ENCODE assay signal across 8 cellular contexts in genomic region chr14:64387738-64388532, GRCh38. TPM values are rescaled to one million over a fixed set of nuclear protein-coding genes. Genes with fewer than 3 reads are reported as not detected.
DNase-seq lines count a peak whose midpoint lies in the region; ATAC-seq and TF ChIP-seq lines count a peak whose summit lies in the region.

Gene MTHFD1, plus strand, starts transcription at chr14:64388353. Its CDS starts 75 bp downstream, at chr14:64388428.

- CTCF ChIA-PET in IMR-90 (lab: Yijun Ruan, JAX) = no interaction called here

- 0 out of 2 replicates have a peak within 1 kb of the TSS, but pooled peaks have one; percentile 1 for H2BK120ac ChIP-seq in IMR-90 (ENCODE audit: low read depth, low read length)

- H3K56ac ChIP-seq in IMR-90 (ENCODE audit: extremely low read depth, insufficient read depth, low read length) = peak within 1 kb of the TSS; percentile 75

- no peaks in the 10 kb centered on the region; the same call in 1 of the 2 replicates for H3K9me1 ChIP-seq in IMR-90 (ENCODE audit: insufficient read depth, low read length)

- H3K9ac ChIP-seq in IMR-90 (ENCODE audit: low read depth, low read length) = peak within 1 kb of the TSS; percentile 77

- intact Hi-C loops in IMR-90 (cut with micrococcal nuclease) = no loop called here

- H3K14ac ChIP-seq in IMR-90 (replicated peaks; ENCODE audit: low read depth, low read length) = peak within 1 kb of the TSS; percentile 90

- no peaks in the 10 kb centered on the region for H3K9me3 ChIP-seq in IMR-90 (ENCODE audit: control insufficient read depth, insufficient read depth, low read length)

- H2AFZ ChIP-seq in IMR-90 (replicated peaks; ENCODE audit: low read length, poor library complexity) = peak within 1 kb of the TSS; percentile 95

- no peaks in the 10 kb centered on the region for H3K27me3 ChIP-seq in IMR-90 (ENCODE audit: control insufficient read depth, insufficient read depth, low read length)

- POLR2A ChIA-PET in IMR-90 (lab: Charles Lee; ENCODE audit: unreplicated experiment) = interaction anchor here (0.6 to 1.0 kb wide), 2 partner anchors 26 to 33 kb away, joined by 3 to 4 read pairs; no protein-coding TSS in a partner anchor

- peak within 1 kb of the TSS; percentile 64 for H2BK5ac ChIP-seq in IMR-90 (ENCODE audit: low read depth, low read length, poor library complexity, severe bottlenecking)

- H4K20me1 ChIP-seq in IMR-90 (ENCODE audit: insufficient read depth, low read length) = no peaks in the 10 kb centered on the region

- no TSS peak for BruUV-seq in IMR-90 (replicated peaks; lab: Mats Ljungman, UMichigan)

- peak within 1 kb of the TSS; percentile 34; the same call in 1 of the 2 replicates for H3K18ac ChIP-seq in IMR-90 (ENCODE audit: low read depth, low read length)

- no peaks in the 10 kb centered on the region for H3K4me1 ChIP-seq in IMR-90 (ENCODE audit: control insufficient read depth, insufficient read depth, low read length)

- peak within 1 kb of the TSS; percentile 29 for H4K91ac ChIP-seq in IMR-90 (ENCODE audit: insufficient read depth, low read depth, low read length)

- H3K23ac ChIP-seq in IMR-90 (ENCODE audit: low read depth, low read length) = peak within 1 kb of the TSS; percentile 61

- no peak for TF ChIP-seq RAD21 in IMR-90 (IDR thresholded peaks at IDR 0.05; ENCODE audit: low read length)

- H3K4me3 ChIP-seq in IMR-90 (ENCODE audit: insufficient read depth, low read depth, low read length) = peak within 1 kb of the TSS; percentile 63

- dilution Hi-C loops in IMR-90 (cut with HindIII; ENCODE audit: low sequenced_read_pairs, unreplicated experiment) = no loop called here

- peak within 1 kb of the TSS; percentile 92 for H3K4me2 ChIP-seq in IMR-90 (ENCODE audit: low read depth, low read length)

- peak within 1 kb of the TSS; percentile 75 for H3K27ac ChIP-seq in IMR-90 (ENCODE audit: insufficient read depth, low read length)

- no peaks in the 10 kb centered on the region for H3K36me3 ChIP-seq in IMR-90 (ENCODE audit: control insufficient read depth, insufficient read depth, low read length)

- H4K5ac ChIP-seq in IMR-90 (ENCODE audit: low read depth, low read length) = peak within 1 kb of the TSS; percentile 73

- peak within 1 kb of the TSS; percentile 77 for H3K4ac ChIP-seq in IMR-90 (ENCODE audit: low read depth, low read length)

- H4K8ac ChIP-seq in IMR-90 (ENCODE audit: low read depth in 2 of 2, low read length in 2 of 2) = peak within 1 kb of the TSS; percentile 54 to 73

- peak within 1 kb of the TSS; percentile 94 for H2AK9ac ChIP-seq in IMR-90 (replicated peaks; ENCODE audit: low read depth, low read length, poor library complexity)

- peak; percentile 80 for ATAC-seq in GM21528 (IDR thresholded peaks at IDR 0.05; ENCODE audit: low FRiP score, unreplicated experiment)
- ATAC-seq in IMR-90 (ENCODE audit: low read depth) = peak; percentile 94

- no peak within 1 kb of the TSS; the same call in 2 of the 3 replicates for H2BK15ac ChIP-seq in IMR-90 (ENCODE audit: low read depth, low read length)

- peak; percentile 77 for TF ChIP-seq POLR2A in IMR-90 (IDR thresholded peaks at IDR 0.05; ENCODE audit: low read depth, low read length)

- H3K79me1 ChIP-seq in IMR-90 (ENCODE audit: low read depth in 1 of 2, low read length in 2 of 2) = peaks cover 10 to 35% of the 10 kb centered on the region in 2 experiments; a peak in 3 of 4 replicates

- DNase-seq in DMS 273 (lab: John Stamatoyannopoulos, UW; ENCODE audit: unreplicated experiment) (peak; percentile 100), IMR-90 (peak; percentile 99), OCI-M1 (lab: John Stamatoyannopoulos, UW) (peak; percentile 98), activated T-cell treated with anti-CD3 and anti-CD28 coated beads for 24 hours (ENCODE audit: low read depth) (peak; percentile 94), epidermal melanocyte (ENCODE audit: insufficient read length, low spot score) (peak; percentile 94), middle frontal gyrus (ENCODE audit: extremely low spot score, low spot score) (peak; percentile 98)
- DNase-seq in stimulated activated CD8-positive, alpha-beta memory T cell treated with anti-CD3 and anti-CD28 coated beads, Interleukin-2, amount 100 ng/mL, for 48 hours (ENCODE audit: low read depth in 2 of 2) = peak; percentile 96 to 98

- no peak within 1 kb of the TSS for H2BK20ac ChIP-seq in IMR-90 (ENCODE audit: low read depth, low read length)

- TF ChIP-seq CTCF in IMR-90 (conservative IDR thresholded peaks at IDR 0.05; ENCODE audit: low read depth, low read length) = no peak

- WGBS in IMR-90 (ENCODE audit: extremely low coverage in 2 of 2, insufficient read length in 1 of 2), 2 experiments = 0% methylated on average over 36 of the region's 61 CpGs; no CpG with 5 or more reads in 1 of the 2 experiments

- in situ Hi-C loops in IMR-90 (cut with MboI; ENCODE audit: low sequenced_read_pairs) = no loop called here

- H2AK5ac ChIP-seq in IMR-90 (ENCODE audit: low read depth, low read length) = peak within 1 kb of the TSS; percentile 87

TF ChIP-seq in IMR-90, 13 proteins besides CTCF, POLR2A, EP300 and RAD21:
- TF ChIP-seq MAZ (IDR thresholded peaks at IDR 0.05; ENCODE audit: borderline replicate concordance, low read depth, low read length) (0 out of 2 replicates have a peak, but pooled peaks have one; percentile 28), CHD1 (IDR thresholded peaks at IDR 0.05; ENCODE audit: low read depth, low read length) (0 out of 2 replicates have a peak, but pooled peaks have one; percentile 12), SMC3 (IDR thresholded peaks at IDR 0.05; ENCODE audit: low read depth, low read length) (no peak), RFX5 (IDR thresholded peaks at IDR 0.05; ENCODE audit: low read depth, low read length) (no peak), MAFK (IDR thresholded peaks at IDR 0.05; ENCODE audit: low read depth, low read length) (no peak), BHLHE40 (IDR thresholded peaks at IDR 0.05; ENCODE audit: low read depth, low read length) (peak; percentile 36; the same call in 1 of the 2 replicates), MXI1 (IDR thresholded peaks at IDR 0.05; ENCODE audit: borderline replicate concordance, low read depth, low read length) (peak; percentile 98)
- TF ChIP-seq, protein P1, sequence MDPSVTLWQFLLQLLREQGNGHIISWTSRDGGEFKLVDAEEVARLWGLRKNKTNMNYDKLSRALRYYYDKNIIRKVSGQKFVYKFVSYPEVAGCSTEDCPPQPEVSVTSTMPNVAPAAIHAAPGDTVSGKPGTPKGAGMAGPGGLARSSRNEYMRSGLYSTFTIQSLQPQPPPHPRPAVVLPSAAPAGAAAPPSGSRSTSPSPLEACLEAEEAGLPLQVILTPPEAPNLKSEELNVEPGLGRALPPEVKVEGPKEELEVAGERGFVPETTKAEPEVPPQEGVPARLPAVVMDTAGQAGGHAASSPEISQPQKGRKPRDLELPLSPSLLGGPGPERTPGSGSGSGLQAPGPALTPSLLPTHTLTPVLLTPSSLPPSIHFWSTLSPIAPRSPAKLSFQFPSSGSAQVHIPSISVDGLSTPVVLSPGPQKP (IDR thresholded peaks at IDR 0.05; ENCODE audit: borderline replicate concordance, low read depth, low read length) = no peak
- TF ChIP-seq, protein P2, sequence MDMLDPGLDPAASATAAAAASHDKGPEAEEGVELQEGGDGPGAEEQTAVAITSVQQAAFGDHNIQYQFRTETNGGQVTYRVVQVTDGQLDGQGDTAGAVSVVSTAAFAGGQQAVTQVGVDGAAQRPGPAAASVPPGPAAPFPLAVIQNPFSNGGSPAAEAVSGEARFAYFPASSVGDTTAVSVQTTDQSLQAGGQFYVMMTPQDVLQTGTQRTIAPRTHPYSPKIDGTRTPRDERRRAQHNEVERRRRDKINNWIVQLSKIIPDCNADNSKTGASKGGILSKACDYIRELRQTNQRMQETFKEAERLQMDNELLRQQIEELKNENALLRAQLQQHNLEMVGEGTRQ (IDR thresholded peaks at IDR 0.05; ENCODE audit: low read depth, low read length) = peak; percentile 71

RNA-seq across cellular contexts. Expression of gene MTHFD1, which starts in this region (rescaled TPM):
- 59.7 and 64.9 TPM in 2 replicates for total RNA-seq in IMR-90 (2012; rRNA removed)
- polyA plus RNA-seq in IMR-90 (2012; rRNA removed) = 30.4 and 32.2 TPM in 2 replicates
- polyA plus RNA-seq in IMR-90 (2012; cell fraction: cytosol; rRNA removed) = 12.3 and 13.6 TPM in 2 replicates
- 14.8 and 40.8 TPM in 2 replicates for polyA plus RNA-seq in IMR-90 (2012; cell fraction: nucleus; rRNA removed; ENCODE audit: low replicate concordance)

Comparison
In these comparisons a context has a peak if more than half of its experiments do, and no peak if none do; other contexts are left out.
1. Peak in every context shown above with its lines: DNase-seq, ATAC-seq, H3K4me3 ChIP-seq and H3K27ac ChIP-seq.